In genomic region chrX:55160685-55161552, GRCh38 we compare ENCODE assay signal across 8 cellular contexts. TPM values are rescaled to one million over a fixed set of nuclear protein-coding genes. Genes with fewer than 3 reads are reported as not detected.
DNase-seq lines count a peak whose midpoint lies in the region; ATAC-seq and TF ChIP-seq lines count a peak whose summit lies in the region.

No MANE protein-coding gene starts in this region.

- peak overlapping the region; percentile 75 to 89 for H3K27ac Mint-ChIP-seq in stimulated activated naive CD8-positive, alpha-beta T cell treated with anti-CD3 and anti-CD28 coated beads, Interleukin-15, amount 100 ng/mL, for 72 hours

- TF ChIP-seq EP300 in neural cell (conservative IDR thresholded peaks at IDR 0.05; ENCODE audit: poor library complexity, severe bottlenecking), result peak; percentile 22

- no peaks in the 10 kb centered on the region for H3K79me2 ChIP-seq in neural cell (replicated peaks; ENCODE audit: insufficient read depth, low read length)

- peak overlapping the region; percentile 84 to 90 for H3K4me3 Mint-ChIP-seq in stimulated activated naive CD8-positive, alpha-beta T cell treated with anti-CD3 and anti-CD28 coated beads, Interleukin-15, amount 100 ng/mL, for 72 hours

- H3K9me2 ChIP-seq in neural cell (ENCODE audit: insufficient read depth, low read length), result no peaks in the 10 kb centered on the region

- peak; percentile 77 for TF ChIP-seq POLR2A in Raji (IDR thresholded peaks at IDR 0.05; ENCODE audit: insufficient read depth, low read depth, low read length)

- peak; percentile 96 for ATAC-seq in stimulated activated naive CD8-positive, alpha-beta T cell treated with anti-CD3 and anti-CD28 coated beads, Interleukin-15, amount 100 ng/mL, for 72 hours

- DNase-seq in GF-D8 (lab: John Stamatoyannopoulos, UW) (peak; percentile 69), HAP-1 (ENCODE audit: low spot score in 2 of 2) (peak; percentile 86 to 95), M059J (ENCODE audit: low read depth) (peak; percentile 90), activated gamma-delta T cell (lab: John Stamatoyannopoulos, UW) (peak; percentile 66), foreskin fibroblast (peak; percentile 83 to 94)
- DNase-seq in stimulated activated naive CD8-positive, alpha-beta T cell treated with anti-CD3 and anti-CD28 coated beads, Interleukin-15, amount 100 ng/mL, for 72 hours, result peak; percentile 86 to 92

- peak overlapping the region; percentile 77 for H3K9ac ChIP-seq in neural cell (ENCODE audit: low read length)

- TF ChIP-seq CTCF in foreskin fibroblast (IDR thresholded peaks at IDR 0.05; ENCODE audit: low read depth, low read length) (no peak), neural cell (IDR thresholded peaks at IDR 0.05; ENCODE audit: poor library complexity, severe bottlenecking) (peak; percentile 78)

- H3K4me1 Mint-ChIP-seq in stimulated activated naive CD8-positive, alpha-beta T cell treated with anti-CD3 and anti-CD28 coated beads, Interleukin-15, amount 100 ng/mL, for 72 hours, result peaks cover 8% of the 10 kb centered on the region

- peak overlapping the region; percentile 51 for H3K4me2 ChIP-seq in neural cell (ENCODE audit: low read length)

- H3K27me3 ChIP-seq in HAP-1 (ENCODE audit: low read depth) (no peaks in the 10 kb centered on the region), neural cell (ENCODE audit: insufficient read depth, low read depth, low read length) (no peaks in the 10 kb centered on the region)

- peak; percentile 79 for TF ChIP-seq RAD21 in neural cell (conservative IDR thresholded peaks at IDR 0.05)

- in situ Hi-C loops in HAP-1 (cut with MboI; ENCODE audit: low sequenced_read_pairs), result no loop called here

- peak overlapping the region; percentile 76 for H2AFZ ChIP-seq in neural cell (ENCODE audit: low read depth, low read length)

- H3K27me3 Mint-ChIP-seq in stimulated activated naive CD8-positive, alpha-beta T cell treated with anti-CD3 and anti-CD28 coated beads, Interleukin-15, amount 100 ng/mL, for 72 hours, result no peaks in the 10 kb centered on the region

- H3K27ac ChIP-seq in neural cell (ENCODE audit: low read length), result peak overlapping the region; percentile 86

- H3K4me3 ChIP-seq in HAP-1 (peak overlapping the region; percentile 71), foreskin fibroblast (ENCODE audit: low read depth in 1 of 2, low read length in 2 of 2) (peak overlapping the region; percentile 66 to 84), neural cell (ENCODE audit: low read length) (peak overlapping the region; percentile 78)

- H3K9me3 Mint-ChIP-seq in stimulated activated naive CD8-positive, alpha-beta T cell treated with anti-CD3 and anti-CD28 coated beads, Interleukin-15, amount 100 ng/mL, for 72 hours, result peaks cover 0 to 6% of the 10 kb centered on the region in 2 donors

- H3F3A ChIP-seq in neural cell (ENCODE audit: insufficient read depth, low read length, poor library complexity, severe bottlenecking), result no peaks in the 10 kb centered on the region

- H4K20me1 ChIP-seq in neural cell (ENCODE audit: insufficient read depth), result no peaks in the 10 kb centered on the region

- peaks cover 5% of the 10 kb centered on the region for H3K4me1 ChIP-seq in HAP-1

- H3K9me3 ChIP-seq in HAP-1, result no peaks in the 10 kb centered on the region
- no peaks in the 10 kb centered on the region for H3K9me3 ChIP-seq in neural cell (ENCODE audit: low read length)

- H3K36me3 ChIP-seq in HAP-1 (replicated peaks), result peaks cover 8% of the 10 kb centered on the region; the same call in 1 of the 2 replicates
- no peaks in the 10 kb centered on the region for H3K36me3 ChIP-seq in neural cell (ENCODE audit: insufficient read depth, low read length)

TF ChIP-seq in neural cell, 6 proteins besides CTCF, POLR2A, EP300 and RAD21:
- no peak for TF ChIP-seq TAF1 (IDR thresholded peaks at IDR 0.05; ENCODE audit: low read depth)
- no peak for TF ChIP-seq REST (IDR thresholded peaks at IDR 0.05; ENCODE audit: borderline replicate concordance)
- TF ChIP-seq MXI1 (conservative IDR thresholded peaks at IDR 0.05; ENCODE audit: poor library complexity, severe bottlenecking), result peak; percentile 93
- TF ChIP-seq EZH2 (IDR thresholded peaks at IDR 0.05; ENCODE audit: borderline replicate concordance, insufficient read depth, low read length, poor library complexity, severe bottlenecking), result no peak
- peak; percentile 60 for TF ChIP-seq SMC3 (conservative IDR thresholded peaks at IDR 0.05; ENCODE audit: poor library complexity)
- TF ChIP-seq POLR2AphosphoS5 (IDR thresholded peaks at IDR 0.05), result peak; percentile 79

RNA-seq across cellular contexts. Expression of gene PAGE5, which starts 59.2 kb away (rescaled TPM):
- 0.49 TPM in 1 of 2 replicates, not detected in the other for total RNA-seq in M059J (2014; rRNA removed; shearing (Covaris generic))
- not detected in 2 replicates for polyA plus RNA-seq in neural cell
- not detected in 2 replicates for polyA minus RNA-seq in neural cell

Comparison
In these comparisons a context has a peak if more than half of its experiments do, and no peak if none do; other contexts are left out.
1. Peak in every context shown above with its lines: DNase-seq, ATAC-seq, H3K4me3 ChIP-seq and H3K27ac ChIP-seq.